10 cellular contexts compared by ENCODE assay signal in genomic region chr15:81294501-81294850, GRCh38. TPM values are rescaled to one million over a fixed set of nuclear protein-coding genes. Genes with fewer than 3 reads are reported as not detected.
DNase-seq lines count a peak whose midpoint lies in the region; ATAC-seq and TF ChIP-seq lines count a peak whose summit lies in the region.
"Had no signal": no experiment of that assay in that cellular context is flagged by ENCODE, and none has a peak within 500 bp of the region (broad histone marks: within the 10 kb centered on the region; RNA-seq: fewer than 3 reads in every experiment).

No MANE protein-coding gene starts in this region.

- ATAC-seq in activated CD8-positive, alpha-beta T cell treated with anti-CD3 and anti-CD28 coated beads for 36 hours: peak; percentile 22
- no peak for ATAC-seq in naive B cell (ENCODE audit: low read depth in 2 of 2)
- no peak for ATAC-seq in GM21717 (IDR thresholded peaks at IDR 0.05; ENCODE audit: unreplicated experiment)
- no peak for ATAC-seq in GM21381 (IDR thresholded peaks at IDR 0.05; ENCODE audit: unreplicated experiment)

- no peaks in the 10 kb centered on the region for H3K27me3 Mint-ChIP-seq in activated CD8-positive, alpha-beta T cell treated with anti-CD3 and anti-CD28 coated beads for 36 hours
- no peaks in the 10 kb centered on the region for H3K27me3 Mint-ChIP-seq in naive B cell

- H3K4me3 Mint-ChIP-seq in activated CD8-positive, alpha-beta T cell treated with anti-CD3 and anti-CD28 coated beads for 36 hours: peak overlapping the region; percentile 98
- peak overlapping the region; percentile 94 to 100 (median 100) for H3K4me3 Mint-ChIP-seq in naive B cell

- peak; percentile 20 for TF ChIP-seq CTCF in HFF-Myc (IDR thresholded peaks at IDR 0.05; ENCODE audit: low read depth, low read length, missing control alignments)
- peak; percentile 68 for TF ChIP-seq CTCF in activated CD8-positive, alpha-beta T cell treated with anti-CD3 and anti-CD28 coated beads for 36 hours (IDR thresholded peaks at IDR 0.05)

- intact Hi-C loops in activated CD8-positive, alpha-beta T cell treated with anti-CD3 and anti-CD28 coated beads for 36 hours (cut with micrococcal nuclease): loop anchor here (10.0 kb wide), 2 partner anchors 300 to 1240 kb away; no protein-coding TSS in a partner anchor

- DNase-seq in COLO668 (lab: John Stamatoyannopoulos, UW; ENCODE audit: unreplicated experiment) (peak; percentile 9), HFF-Myc (ENCODE audit: extremely low read depth, low read depth) (no peak), naive B cell (no peak), NCI-H2081 (lab: John Stamatoyannopoulos, UW) (no peak), NCI-H1092 (lab: John Stamatoyannopoulos, UW) (no peak)
- peak; percentile 49 for DNase-seq in activated CD8-positive, alpha-beta T cell treated with anti-CD3 and anti-CD28 coated beads for 36 hours
- DNase-seq: NCI-H1105 had no signal

- CTCF ChIA-PET in activated CD8-positive, alpha-beta T cell treated with anti-CD3 and anti-CD28 coated beads for 36 hours (lab: Charles Lee): interaction anchor here (1.1 to 7.7 kb wide), 7 partner anchors 8 to 27 kb away, joined by 3 to 90 read pairs (median 4); no protein-coding TSS in a partner anchor

- H3K9me3 Mint-ChIP-seq in activated CD8-positive, alpha-beta T cell treated with anti-CD3 and anti-CD28 coated beads for 36 hours: peaks cover 2% of the 10 kb centered on the region
- no peaks in the 10 kb centered on the region for H3K9me3 Mint-ChIP-seq in naive B cell

- H3K4me3 ChIP-seq in HFF-Myc (replicated peaks; ENCODE audit: low read depth, low read length): no peak overlapping the region
- H3K4me3 ChIP-seq: thoracic aorta had no signal

- H3K27ac Mint-ChIP-seq in activated CD8-positive, alpha-beta T cell treated with anti-CD3 and anti-CD28 coated beads for 36 hours: peak overlapping the region; percentile 98
- peak overlapping the region; percentile 98 to 100 (median 100) for H3K27ac Mint-ChIP-seq in naive B cell

- H3K4me1 Mint-ChIP-seq in activated CD8-positive, alpha-beta T cell treated with anti-CD3 and anti-CD28 coated beads for 36 hours (ENCODE audit: low read depth): peaks cover 64% of the 10 kb centered on the region
- H3K4me1 Mint-ChIP-seq in naive B cell: peaks cover 77 to 92% (median 91%) of the 10 kb centered on the region in 3 donors

- POLR2A ChIA-PET in activated CD8-positive, alpha-beta T cell treated with anti-CD3 and anti-CD28 coated beads for 36 hours (lab: Charles Lee): interaction anchor here (0.8 to 5.0 kb wide), 11 partner anchors 7 to 293 kb away, joined by 3 to 42 read pairs (median 4); partner anchors contain the start of gene STARD5

- H3K36me3 Mint-ChIP-seq in activated CD8-positive, alpha-beta T cell treated with anti-CD3 and anti-CD28 coated beads for 36 hours (ENCODE audit: low read depth): peaks cover 49% of the 10 kb centered on the region
- peaks cover 12 to 40% of the 10 kb centered on the region in 2 donors for H3K36me3 Mint-ChIP-seq in naive B cell

RNA-seq across cellular contexts. Expression of gene STARD5, which starts 29.5 kb away (rescaled TPM):
- 1 to 10 TPM; 6.7 to 6.9 TPM for total RNA-seq in activated CD8-positive, alpha-beta T cell treated with anti-CD3 and anti-CD28 coated beads for 36 hours
- 1 to 10 TPM; 5.1 to 9.6 (median 7.3) TPM for polyA plus RNA-seq in naive B cell (ENCODE audit: low read depth in 6 of 6)

Comparison
In these comparisons a context has a peak if more than half of its experiments do, and no peak if none do; other contexts are left out.
1. DNase-seq: peak in COLO668 (single experiment) and activated CD8-positive, alpha-beta T cell treated with anti-CD3 and anti-CD28 coated beads for 36 hours (single experiment); none in HFF-Myc (single experiment), naive B cell (single experiment), NCI-H2081 (0 of 2) and NCI-H1092 (single experiment).